17 cellular contexts compared by ENCODE assay signal in genomic region chr4:62145276-62145675, GRCh38.
DNase-seq lines count a peak whose midpoint lies in the region; ATAC-seq and TF ChIP-seq lines count a peak whose summit lies in the region.
"Had no signal": no experiment of that assay in that cellular context is flagged by ENCODE, and none has a peak within 500 bp of the region (broad histone marks: within the 10 kb centered on the region; RNA-seq: fewer than 3 reads in every experiment).

No MANE protein-coding gene starts in this region.

- WGBS in gastroesophageal sphincter (ENCODE audit: low coverage in 1 of 2), 2 donors: 100% methylated on average over 1 of the region's 2 CpGs; no CpG with 5 or more reads in 1 of the 2 donors

- H3K27me3 ChIP-seq in gastroesophageal sphincter: no peaks in the 10 kb centered on the region
- H3K27me3 ChIP-seq: BLaER1 had no signal

- H3K4me1 ChIP-seq in gastroesophageal sphincter: no peaks in the 10 kb centered on the region
- H3K4me1 ChIP-seq: BLaER1 had no signal

- no peak for DNase-seq in Right ventricle myocardium superior
- no peak for DNase-seq in left cardiac atrium
- DNase-seq in astrocyte of the hippocampus (ENCODE audit: low read depth, low spot score): peak; percentile 29
- DNase-seq in activated CD4-positive, alpha-beta memory T cell treated with anti-CD3 and anti-CD28 coated beads for 36 hours: no peak
- no peak for DNase-seq in OCI-M2 (lab: John Stamatoyannopoulos, UW; ENCODE audit: unreplicated experiment)
- DNase-seq: 8988T; CD4-positive, alpha-beta memory T cell; DMS153; DMS79; GDM1; HCEC 1CT; HFFc6 had no signal

- no peak for TF ChIP-seq EP300 in gastroesophageal sphincter (IDR thresholded peaks at IDR 0.05)

- H3K9me3 ChIP-seq in gastroesophageal sphincter: peaks cover 0 to 6% (median 0%) of the 10 kb centered on the region in 3 donors
- H3K9me3 ChIP-seq: BLaER1 had no signal

- H3K36me3 Mint-ChIP-seq in activated CD4-positive, alpha-beta memory T cell treated with anti-CD3 and anti-CD28 coated beads for 36 hours: no peaks in the 10 kb centered on the region
- H3K36me3 Mint-ChIP-seq: CD14-positive monocyte; CD4-positive, alpha-beta memory T cell had no signal

- no peak overlapping the region for H3K4me3 Mint-ChIP-seq in activated CD4-positive, alpha-beta memory T cell treated with anti-CD3 and anti-CD28 coated beads for 36 hours
- H3K4me3 Mint-ChIP-seq: CD14-positive monocyte; CD4-positive, alpha-beta memory T cell; GM23338; HFFc6 had no signal

- no peak overlapping the region for H3K4me3 ChIP-seq in gastroesophageal sphincter
- H3K4me3 ChIP-seq: BLaER1, GM23338 had no signal

- TF ChIP-seq CTCF in gastroesophageal sphincter (IDR thresholded peaks at IDR 0.05): no peak

- no peaks in the 10 kb centered on the region for H3K36me3 ChIP-seq in gastroesophageal sphincter
- H3K36me3 ChIP-seq: BLaER1 had no signal

- peaks cover 20% of the 10 kb centered on the region for H3K9me3 Mint-ChIP-seq in activated CD4-positive, alpha-beta memory T cell treated with anti-CD3 and anti-CD28 coated beads for 36 hours

- ATAC-seq in Right ventricle myocardium superior (ENCODE audit: poor library complexity): peak; percentile 64
- no peak for ATAC-seq in left cardiac atrium
- ATAC-seq in gastroesophageal sphincter: peak; percentile 19
- ATAC-seq in HG02938 (IDR thresholded peaks at IDR 0.05; ENCODE audit: unreplicated experiment): no peak
- ATAC-seq: GM23338 had no signal

- TF ChIP-seq POLR2A in gastroesophageal sphincter (IDR thresholded peaks at IDR 0.05): no peak

- intact Hi-C loops in Right ventricle myocardium superior (cut with DNase I): no loop called here
- intact Hi-C loops in left cardiac atrium (cut with DNase I): no loop called here
- intact Hi-C loops in activated CD4-positive, alpha-beta memory T cell treated with anti-CD3 and anti-CD28 coated beads for 36 hours (cut with micrococcal nuclease): no loop called here

- H3K27me3 Mint-ChIP-seq in activated CD4-positive, alpha-beta memory T cell treated with anti-CD3 and anti-CD28 coated beads for 36 hours: no peaks in the 10 kb centered on the region
- H3K27me3 Mint-ChIP-seq: CD4-positive, alpha-beta memory T cell had no signal

- H3K4me1 Mint-ChIP-seq in activated CD4-positive, alpha-beta memory T cell treated with anti-CD3 and anti-CD28 coated beads for 36 hours (ENCODE audit: low read depth): no peaks in the 10 kb centered on the region
- H3K4me1 Mint-ChIP-seq: CD14-positive monocyte; CD4-positive, alpha-beta memory T cell; GM23338 had no signal

- H3K27ac Mint-ChIP-seq in activated CD4-positive, alpha-beta memory T cell treated with anti-CD3 and anti-CD28 coated beads for 36 hours: no peak overlapping the region
- H3K27ac Mint-ChIP-seq: CD14-positive monocyte; CD4-positive, alpha-beta memory T cell; GM23338; HFFc6 had no signal

- CTCF ChIA-PET in activated CD4-positive, alpha-beta memory T cell treated with anti-CD3 and anti-CD28 coated beads for 36 hours (lab: Charles Lee): no interaction called here

- POLR2A ChIA-PET in activated CD4-positive, alpha-beta memory T cell treated with anti-CD3 and anti-CD28 coated beads for 36 hours (lab: Charles Lee): no interaction called here

- H3K27ac ChIP-seq in gastroesophageal sphincter: no peak overlapping the region
- H3K27ac ChIP-seq: BLaER1 had no signal

Comparison
In these comparisons a context has a peak if more than half of its experiments do, and no peak if none do; other contexts are left out.
1. ATAC-seq: peak in Right ventricle myocardium superior (single experiment) and gastroesophageal sphincter (single experiment); none in left cardiac atrium (0 of 2) and HG02938 (single experiment).